In the genomic region with DNA sequence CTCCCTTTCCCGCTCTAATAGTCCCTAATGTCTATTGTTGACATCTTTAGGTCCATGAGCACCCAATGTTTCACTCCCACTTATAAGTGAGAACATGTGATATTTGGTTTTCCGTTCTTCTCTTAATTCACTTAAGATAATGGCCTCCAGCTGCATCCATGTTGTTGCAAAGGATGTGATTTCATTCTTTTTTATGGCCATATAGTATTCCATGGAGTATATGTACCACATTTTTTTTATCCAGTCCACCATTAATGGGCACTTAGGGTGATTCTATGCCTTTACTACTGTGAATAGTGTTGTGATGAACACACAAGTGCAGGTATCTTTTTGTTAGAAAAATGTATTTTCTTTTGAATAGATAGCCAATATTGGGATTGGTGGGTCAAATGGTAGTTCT, we compare ENCODE assay signal across 8 cellular contexts.
"Had no signal": no experiment of that assay in that cellular context is flagged by ENCODE, and none has a peak within 500 bp of the region (broad histone marks: within the 10 kb centered on the region; RNA-seq: fewer than 3 reads in every experiment).

No MANE protein-coding gene starts in this region.

- H3K4me2 ChIP-seq: KMS-11 had no signal

- H3K4me3 ChIP-seq: K562 had no signal

- H3K27ac ChIP-seq: HL-60, KMS-11 had no signal

- DNase-seq: IMR-90, KBM-7, KG1 had no signal

- H3K9ac ChIP-seq: KMS-11 had no signal

- ATAC-seq: HepG2, K562 had no signal

- FAIRE-seq: HepG2, HTR-8/SVneo, K562 had no signal
